25 cellular contexts compared by ENCODE assay signal in the genomic region with DNA sequence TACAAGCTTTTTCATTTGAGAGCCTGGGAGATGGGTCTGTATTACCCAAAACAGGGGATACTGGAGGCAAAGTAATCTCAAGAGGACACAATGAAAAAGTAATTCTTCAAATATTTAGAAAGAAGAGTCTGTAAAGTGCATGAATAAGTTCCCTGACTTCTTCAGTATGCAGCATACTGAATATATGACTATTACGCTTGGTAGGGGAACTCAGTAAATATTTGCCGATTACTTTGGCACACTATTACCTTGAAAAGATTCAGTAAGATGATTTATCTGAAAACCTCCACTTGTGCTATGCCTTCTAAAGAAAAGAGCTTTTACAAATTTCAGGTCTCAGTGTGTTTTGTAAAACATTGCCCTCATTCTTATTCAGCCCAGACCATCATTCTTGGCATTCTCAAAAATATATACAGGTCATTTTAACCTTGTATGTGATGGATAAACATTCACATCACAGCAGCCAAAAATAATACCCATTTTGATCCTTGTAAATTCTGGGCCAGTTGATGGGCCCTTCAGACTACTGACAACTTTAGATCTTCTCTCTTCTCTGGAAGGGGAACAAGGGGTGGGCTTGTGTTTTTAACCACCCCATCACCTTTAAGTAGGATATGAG.
"Had no signal": no experiment of that assay in that cellular context is flagged by ENCODE, and none has a peak within 500 bp of the region (broad histone marks: within the 10 kb centered on the region; RNA-seq: fewer than 3 reads in every experiment).

No MANE protein-coding gene starts in this region.

- H3K4me1 ChIP-seq: body of pancreas, SJCRH30 had no signal

- H3K27me3 ChIP-seq: body of pancreas, Peyer's patch, SJCRH30 had no signal

- H3K36me3 ChIP-seq: Peyer's patch, SJCRH30 had no signal

- H3K4me3 ChIP-seq: body of pancreas, K562, Peyer's patch, SJCRH30 had no signal

- ATAC-seq: activated CD8-positive, alpha-beta memory T cell treated with anti-CD3 and anti-CD28 coated beads, Interleukin-2, amount 10 ng/mL, durations not matched to agents 7 days and 5 days; body of pancreas; K562; SK-N-SH treated with all-trans-retinoic acid at 6 μM for 48 hours; WTC11 had no signal

- DNase-seq: activated CD4-positive, alpha-beta T cell treated with anti-CD3 and anti-CD28 coated beads, Interleukin-2, amount 10 ng/mL, durations not matched to agents 24 days and 14 days; activated CD4-positive, alpha-beta T cell treated with anti-CD3 and anti-CD28 coated beads, Interleukin-2, amount 50 U/mL, for 48 hours; activated CD4-positive, CD25-positive, alpha-beta regulatory T cell treated with anti-CD3 and anti-CD28 coated beads, Interleukin-2, amount 50 U/mL, for 72 hours; activated CD8-positive, alpha-beta memory T cell treated with anti-CD3 and anti-CD28 coated beads, Interleukin-2, amount 10 ng/mL, durations not matched to agents 7 days and 5 days; activated effector memory CD4-positive, alpha-beta T cell treated with Interleukin-2 at 50 U/mL for 16 hours; activated naive CD4-positive, alpha-beta T cell treated with Interleukin-2 at 50 U/mL for 16 hours; activated T-cell treated with anti-CD3 and anti-CD28 coated beads, Interleukin-2, amount 50 U/mL, for 24 hours; body of pancreas; central memory CD4-positive, alpha-beta T cell; Karpas-422; NCI-H146; NCI-H187 treated with DMSO at 0.1 percent for 48 hours; NCI-H2171; NCI-H2227 treated with DMSO at 0.1 percent for 48 hours; NCI-H526; NCI-H774; Peyer's patch; Right ventricle myocardium superior; SJCRH30; SW 1271 had no signal

- H3K9me3 ChIP-seq: body of pancreas, SJCRH30 had no signal

- H3K27ac ChIP-seq: body of pancreas, Peyer's patch, RWPE1, SJCRH30 had no signal

- FAIRE-seq: bronchial epithelial cell, K562 had no signal
